1 cellular context compared by ENCODE assay signal in the genomic region with DNA sequence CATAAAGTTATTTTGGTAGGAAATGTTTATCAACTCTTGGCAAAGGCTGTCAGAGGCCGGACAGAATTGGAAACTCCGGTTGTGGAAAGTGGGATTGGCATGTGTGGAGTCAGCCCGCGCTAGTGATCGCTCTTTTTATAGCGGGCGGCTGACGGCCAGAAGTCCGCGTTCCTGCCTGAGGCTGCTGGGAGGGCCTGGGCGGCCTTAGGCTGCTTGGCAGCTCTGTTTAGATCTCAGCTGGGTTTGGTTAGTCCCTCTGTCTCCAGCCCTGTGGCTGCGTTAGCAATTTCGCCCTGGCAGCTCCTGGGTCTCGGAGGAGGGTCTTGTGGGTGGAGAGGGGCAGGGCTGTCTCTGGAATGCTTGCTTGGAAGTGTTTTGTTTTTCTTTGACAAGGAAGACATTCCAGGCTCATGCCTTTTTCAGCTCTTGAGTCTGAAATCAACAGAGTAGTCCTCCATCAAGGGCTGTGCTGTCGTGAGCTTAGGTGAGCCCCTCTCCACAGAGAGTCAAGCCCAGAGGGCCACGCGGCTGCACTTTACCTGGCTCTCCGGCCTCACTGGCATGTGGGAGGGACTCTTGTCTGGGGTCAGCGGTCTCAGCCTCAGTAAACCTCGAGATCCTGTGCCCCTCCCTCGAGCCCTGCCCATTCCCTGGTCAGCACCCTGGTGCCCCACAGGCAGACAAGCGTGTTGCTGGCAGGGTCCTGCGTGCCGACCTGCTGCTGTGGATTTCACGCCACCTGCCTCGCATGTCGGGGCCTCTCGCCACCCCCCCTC.
TF ChIP-seq lines count a peak whose summit lies in the region.

No MANE protein-coding gene starts in this region.

TF ChIP-seq in IMR-90, 13 proteins besides CTCF, POLR2A, EP300 and RAD21:
- TF ChIP-seq RCOR1 (IDR thresholded peaks at IDR 0.05; ENCODE audit: insufficient replicate concordance, low read length) (peak; percentile 36), MAFK (IDR thresholded peaks at IDR 0.05; ENCODE audit: low read depth, low read length) (0 out of 2 replicates have a peak, but pooled peaks have one; percentile 38), SMC3 (IDR thresholded peaks at IDR 0.05; ENCODE audit: low read depth, low read length) (peak; percentile 23; the same call in 1 of the 2 replicates), CHD1 (IDR thresholded peaks at IDR 0.05; ENCODE audit: low read depth, low read length) (no peak), MXI1 (IDR thresholded peaks at IDR 0.05; ENCODE audit: borderline replicate concordance, low read depth, low read length) (peak; percentile 52; the same call in 1 of the 2 replicates)
